In genomic region chrX:139762400-139763183, GRCh38 we compare ENCODE assay signal across 21 cellular contexts. TPM values are rescaled to one million over a fixed set of nuclear protein-coding genes. Genes with fewer than 3 reads are reported as not detected.
A peak's percentile ranks its signal among the peaks of the same experiment; 100 is the strongest.
DNase-seq lines count a peak whose midpoint lies in the region; ATAC-seq and TF ChIP-seq lines count a peak whose summit lies in the region.
"Had no signal": no experiment of that assay in that cellular context is flagged by ENCODE, and none has a peak within 500 bp of the region (broad histone marks: within the 10 kb centered on the region; RNA-seq: fewer than 3 reads in every experiment).

No MANE protein-coding gene starts in this region.

- ATAC-seq in GM19395 (IDR thresholded peaks at IDR 0.05; ENCODE audit: unreplicated experiment) = peak; percentile 48
- ATAC-seq in HG03159 (IDR thresholded peaks at IDR 0.05; ENCODE audit: unreplicated experiment) = peak; percentile 62
- peak; percentile 78 for ATAC-seq in sciatic nerve
- no peak for ATAC-seq in GM21515 (IDR thresholded peaks at IDR 0.05; ENCODE audit: unreplicated experiment)
- ATAC-seq: activated naive CD4-positive, alpha-beta T cell treated with anti-CD3 and anti-CD28 coated beads, Interleukin-2, amount 50 U/mL, for 72 hours; HepG2; lower lobe of right lung had no signal

- no peak overlapping the region for H3K27ac Mint-ChIP-seq in CD4-positive, alpha-beta memory T cell
- H3K27ac Mint-ChIP-seq in osteocyte (ENCODE audit: unreplicated experiment) = no peak overlapping the region
- H3K27ac Mint-ChIP-seq: activated CD4-positive, alpha-beta T cell treated with anti-CD3 and anti-CD28 coated beads, Interleukin-2, amount 10 ng/mL, durations not matched to agents 24 days and 14 days; activated naive CD4-positive, alpha-beta T cell treated with anti-CD3 and anti-CD28 coated beads, Interleukin-2, amount 50 U/mL, for 72 hours had no signal

- peaks cover 0 to 1% (median 0%) of the 10 kb centered on the region in 8 donors for H3K9me3 Mint-ChIP-seq in CD4-positive, alpha-beta memory T cell
- no peaks in the 10 kb centered on the region for H3K9me3 Mint-ChIP-seq in osteocyte (ENCODE audit: unreplicated experiment)
- H3K9me3 Mint-ChIP-seq: activated CD4-positive, alpha-beta T cell treated with anti-CD3 and anti-CD28 coated beads, Interleukin-2, amount 10 ng/mL, durations not matched to agents 24 days and 14 days; activated naive CD4-positive, alpha-beta T cell treated with anti-CD3 and anti-CD28 coated beads, Interleukin-2, amount 50 U/mL, for 72 hours had no signal

- DNase-seq in choroid plexus epithelial cell (ENCODE audit: low read depth) (peak; percentile 60), sciatic nerve (ENCODE audit: low spot score) (no peak), osteocyte (ENCODE audit: extremely low spot score, unreplicated experiment) (no peak), Peyer's patch (no peak)
- DNase-seq in CD4-positive, alpha-beta memory T cell = no peak
- DNase-seq: activated CD4-positive, alpha-beta T cell treated with anti-CD3 and anti-CD28 coated beads, Interleukin-2, amount 10 ng/mL, durations not matched to agents 24 days and 14 days; Caco-2; caudate nucleus; effector memory CD4-positive, alpha-beta T cell; lower lobe of right lung; NCI-H2107; NCI-H748 treated with DMSO at 0.1 percent for 48 hours; stimulated activated CD4-positive, alpha-beta T cell treated with anti-CD3 and anti-CD28 coated beads, Interleukin-4, amount 100 ng/mL, for 24 hours; stimulated activated CD8-positive, alpha-beta memory T cell treated with anti-CD3 and anti-CD28 coated beads, Interleukin-4, amount 100 ng/mL, for 48 hours had no signal

- intact Hi-C loops in sciatic nerve (cut with DNase I) = no loop called here
- intact Hi-C loops in CD4-positive, alpha-beta memory T cell (cut with micrococcal nuclease) = no loop called here

- CTCF ChIA-PET in CD4-positive, alpha-beta memory T cell (lab: Charles Lee; ENCODE audit: partially characterized antibody) = no interaction called here

- TF ChIP-seq CTCF in choroid plexus epithelial cell (conservative IDR thresholded peaks at IDR 0.05; ENCODE audit: low read depth, low read length) = no peak
- no peak for TF ChIP-seq CTCF in osteocyte (IDR thresholded peaks at IDR 0.05)
- TF ChIP-seq CTCF in Peyer's patch (IDR thresholded peaks at IDR 0.05) = no peak

- no peak for TF ChIP-seq POLR2A in Peyer's patch (IDR thresholded peaks at IDR 0.05)

- H3K27ac ChIP-seq in CD4-positive, alpha-beta memory T cell (ENCODE audit: low read depth, low read length) = no peak overlapping the region
- H3K27ac ChIP-seq in Peyer's patch = no peak overlapping the region
- H3K27ac ChIP-seq: lower lobe of right lung, parathyroid adenoma, skin epidermis had no signal

- POLR2A ChIA-PET in CD4-positive, alpha-beta memory T cell (lab: Charles Lee; ENCODE audit: partially characterized antibody) = no interaction called here

- peaks cover 10% of the 10 kb centered on the region for H3K4me1 ChIP-seq in CD4-positive, alpha-beta memory T cell (ENCODE audit: insufficient read depth, low read length)
- H3K4me1 ChIP-seq in Peyer's patch = no peaks in the 10 kb centered on the region
- H3K4me1 ChIP-seq: Caco-2, lower lobe of right lung, parathyroid adenoma had no signal

- no peaks in the 10 kb centered on the region for H3K36me3 ChIP-seq in CD4-positive, alpha-beta memory T cell (ENCODE audit: insufficient read depth, low read length)
- H3K36me3 ChIP-seq in Peyer's patch = no peaks in the 10 kb centered on the region

- no peaks in the 10 kb centered on the region for H3K27me3 ChIP-seq in CD4-positive, alpha-beta memory T cell (ENCODE audit: insufficient read depth, low read length)
- H3K27me3 ChIP-seq in Peyer's patch = no peaks in the 10 kb centered on the region

- H3K27me3 Mint-ChIP-seq in CD4-positive, alpha-beta memory T cell = no peaks in the 10 kb centered on the region
- H3K27me3 Mint-ChIP-seq in osteocyte (ENCODE audit: unreplicated experiment) = no peaks in the 10 kb centered on the region
- H3K27me3 Mint-ChIP-seq: activated CD4-positive, alpha-beta T cell treated with anti-CD3 and anti-CD28 coated beads, Interleukin-2, amount 10 ng/mL, durations not matched to agents 24 days and 14 days had no signal

- H3K4me1 Mint-ChIP-seq in CD4-positive, alpha-beta memory T cell = no peaks in the 10 kb centered on the region
- H3K4me1 Mint-ChIP-seq in osteocyte (ENCODE audit: unreplicated experiment) = peaks cover 1% of the 10 kb centered on the region

- peaks cover 4 to 32% of the 10 kb centered on the region in 2 donors for H3K36me3 Mint-ChIP-seq in CD4-positive, alpha-beta memory T cell
- no peaks in the 10 kb centered on the region for H3K36me3 Mint-ChIP-seq in osteocyte (ENCODE audit: unreplicated experiment)

- no peaks in the 10 kb centered on the region for H3K9me3 ChIP-seq in CD4-positive, alpha-beta memory T cell (ENCODE audit: control insufficient read depth in 1 of 2, low read length in 2 of 2)
- no peaks in the 10 kb centered on the region for H3K9me3 ChIP-seq in Peyer's patch
- H3K9me3 ChIP-seq: Caco-2, lower lobe of right lung had no signal

- H3K4me3 ChIP-seq in choroid plexus epithelial cell (ENCODE audit: low read depth, low read length) (no peak overlapping the region), Peyer's patch (no peak overlapping the region)
- H3K4me3 ChIP-seq in CD4-positive, alpha-beta memory T cell (ENCODE audit: low read length in 2 of 2) = no peak overlapping the region
- H3K4me3 ChIP-seq: lower lobe of right lung, skin epidermis had no signal

- H3K4me3 Mint-ChIP-seq in CD4-positive, alpha-beta memory T cell = no peak overlapping the region
- no peak overlapping the region for H3K4me3 Mint-ChIP-seq in osteocyte (ENCODE audit: unreplicated experiment)
- H3K4me3 Mint-ChIP-seq: activated CD4-positive, alpha-beta T cell treated with anti-CD3 and anti-CD28 coated beads, Interleukin-2, amount 10 ng/mL, durations not matched to agents 24 days and 14 days had no signal

RNA-seq across cellular contexts. Expression of gene MCF2, which starts 54.6 kb away (rescaled TPM):
- total RNA-seq in sciatic nerve (0.31 TPM), osteocyte (not detected in 2 replicates), Peyer's patch (1 to 10 TPM in 1 of 4 donors, not detected in 3; 2.5 TPM)
- total RNA-seq in CD4-positive, alpha-beta memory T cell = under 1 TPM; 0.47 to 0.55 TPM
- polyA plus RNA-seq in CD4-positive, alpha-beta memory T cell = under 1 TPM in 1 of 2 donors, not detected in 1; 0.09 TPM
- total RNA-seq: Caco-2, HepG2, lower lobe of right lung had no signal
